ENCODE assay signal across 15 cellular contexts in genomic region chr11:1817511-1817910, GRCh38. TPM values are rescaled to one million over a fixed set of nuclear protein-coding genes. Genes with fewer than 3 reads are reported as not detected.
A peak's percentile ranks its signal among the peaks of the same experiment; 100 is the strongest.
DNase-seq lines count a peak whose midpoint lies in the region; ATAC-seq and TF ChIP-seq lines count a peak whose summit lies in the region.
"Had no signal": no experiment of that assay in that cellular context is flagged by ENCODE, and none has a peak within 500 bp of the region (broad histone marks: within the 10 kb centered on the region; RNA-seq: fewer than 3 reads in every experiment).

No MANE protein-coding gene starts in this region.

- H3F3A ChIP-seq in PC-3 (ENCODE audit: low read length, unreplicated experiment): no peaks in the 10 kb centered on the region

- H4K20me1 ChIP-seq in PC-3 (ENCODE audit: low read length) (no peaks in the 10 kb centered on the region), osteoblast (ENCODE audit: insufficient read depth, low read length) (no peaks in the 10 kb centered on the region)

- H3K9me2 ChIP-seq in PC-3 (replicated peaks; ENCODE audit: low read length): no peaks in the 10 kb centered on the region

- H3K79me2 ChIP-seq in PC-3 (ENCODE audit: low read length) (no peaks in the 10 kb centered on the region), osteoblast (ENCODE audit: insufficient read depth, low read length) (no peaks in the 10 kb centered on the region)

- ATAC-seq in PC-3 (no peak), RWPE2 (ENCODE audit: low read depth) (peak; percentile 35; the same call in 1 of the 3 replicates), Right ventricle myocardium superior (ENCODE audit: poor library complexity) (no peak), GM18867 (IDR thresholded peaks at IDR 0.05; ENCODE audit: unreplicated experiment) (no peak)
- ATAC-seq: A549; CD8-positive, alpha-beta T cell had no signal

- BruUV-seq in PC-3 (replicated peaks; lab: Mats Ljungman, UMichigan): no TSS peak

- no peak overlapping the region for H3K27ac ChIP-seq in PC-3 (ENCODE audit: low read length)
- peak overlapping the region; percentile 29 for H3K27ac ChIP-seq in RWPE2 (ENCODE audit: poor library complexity, severe bottlenecking)
- H3K27ac ChIP-seq in osteoblast (ENCODE audit: low read depth, low read length): no peak overlapping the region
- H3K27ac ChIP-seq: A549, GM23248 had no signal

- DNase-seq in PC-3 (peak; percentile 15), RWPE2 (ENCODE audit: low spot score) (no peak), epithelial cell of esophagus (ENCODE audit: low read depth) (peak; percentile 55), osteoblast (ENCODE audit: insufficient read length, low spot score, missing footprints) (peak; percentile 23), Right ventricle myocardium superior (no peak), GM13976 (ENCODE audit: low spot score) (no peak), NCI-H2029 treated with DMSO at 0.1 percent for 48 hours (lab: John Stamatoyannopoulos, UW) (no peak)
- DNase-seq: Caco-2; CD8-positive, alpha-beta T cell; DND-41; GDM1; GM23248 had no signal

- no peak overlapping the region for H3K9ac ChIP-seq in PC-3 (ENCODE audit: low read length)
- H3K9ac ChIP-seq: GM23248 had no signal

- in situ Hi-C loops in GM13976 (cut with MboI; ENCODE audit: low sequenced_read_pairs, unreplicated experiment): loop anchor here (10.0 kb wide), 1 partner anchor 123 kb away; the partner anchor contains the start of gene KRTAP5-6

- H3K4me2 ChIP-seq in PC-3 (ENCODE audit: low read length) (no peak overlapping the region), osteoblast (ENCODE audit: insufficient read depth, low read length) (no peak overlapping the region)
- H3K4me2 ChIP-seq: A549 had no signal

- H3K27me3 ChIP-seq in PC-3 (ENCODE audit: low read length) (no peaks in the 10 kb centered on the region), RWPE2 (ENCODE audit: insufficient read depth, poor library complexity, severe bottlenecking) (no peaks in the 10 kb centered on the region), osteoblast (ENCODE audit: insufficient read depth, low read length) (peaks cover 13% of the 10 kb centered on the region)

- H3K36me3 ChIP-seq in PC-3 (ENCODE audit: low read depth, low read length): no peaks in the 10 kb centered on the region
- no peaks in the 10 kb centered on the region for H3K36me3 ChIP-seq in RWPE2 (ENCODE audit: low read depth)
- no peaks in the 10 kb centered on the region for H3K36me3 ChIP-seq in osteoblast (ENCODE audit: insufficient read depth, low read length)

- CTCF ChIA-PET in PC-3 (lab: Charles Lee): no interaction called here

- H3K9me3 ChIP-seq in PC-3 (ENCODE audit: low read length) (no peaks in the 10 kb centered on the region), RWPE2 (ENCODE audit: severe bottlenecking) (peaks cover 4% of the 10 kb centered on the region), osteoblast (ENCODE audit: low read depth, low read length) (no peaks in the 10 kb centered on the region)
- H3K9me3 ChIP-seq: Caco-2 had no signal

- intact Hi-C loops in PC-3 (cut with micrococcal nuclease) (no loop called here), Right ventricle myocardium superior (cut with DNase I) (no loop called here)

- no peak for TF ChIP-seq CTCF in PC-3 (conservative IDR thresholded peaks at IDR 0.05; ENCODE audit: low read depth, low read length)
- TF ChIP-seq CTCF in RWPE2 (IDR thresholded peaks at IDR 0.05; ENCODE audit: poor library complexity, severe bottlenecking): no peak
- TF ChIP-seq CTCF in epithelial cell of esophagus (IDR thresholded peaks at IDR 0.05; ENCODE audit: insufficient read depth, low read depth, low read length, missing control alignments): no peak
- no peak for TF ChIP-seq CTCF in osteoblast (IDR thresholded peaks at IDR 0.05; ENCODE audit: extremely low read depth, low read depth, low read length)
- no peak for TF ChIP-seq CTCF in GM13976 (IDR thresholded peaks at IDR 0.05; ENCODE audit: borderline replicate concordance, control extremely low read depth, extremely low read depth, insufficient read depth, missing control alignments)

- H2AFZ ChIP-seq in PC-3 (ENCODE audit: low read length) (no peak overlapping the region), osteoblast (ENCODE audit: low read length) (no peak overlapping the region)
- H2AFZ ChIP-seq: GM23248 had no signal

- POLR2A ChIA-PET in PC-3 (lab: Charles Lee; ENCODE audit: unreplicated experiment): no interaction called here

- no peaks in the 10 kb centered on the region for H3K4me1 ChIP-seq in PC-3 (ENCODE audit: insufficient read depth, low read length)
- peaks cover 17% of the 10 kb centered on the region for H3K4me1 ChIP-seq in RWPE2 (ENCODE audit: insufficient read depth, poor library complexity, severe bottlenecking)
- peaks cover 13% of the 10 kb centered on the region for H3K4me1 ChIP-seq in osteoblast (ENCODE audit: insufficient read depth, low read length)
- H3K4me1 ChIP-seq: A549 had no signal

- H3K4me3 ChIP-seq in PC-3 (ENCODE audit: low read length): no peak overlapping the region
- no peak overlapping the region for H3K4me3 ChIP-seq in RWPE2 (ENCODE audit: severe bottlenecking)
- no peak overlapping the region for H3K4me3 ChIP-seq in epithelial cell of esophagus (ENCODE audit: low read length)
- no peak overlapping the region for H3K4me3 ChIP-seq in osteoblast (ENCODE audit: insufficient read depth, low read length)
- H3K4me3 ChIP-seq: A549, GM23248 had no signal

RNA-seq across cellular contexts. Expression of gene SYT8, which starts 17.3 kb away (rescaled TPM):
- total RNA-seq in PC-3 (2014; rRNA removed): 4.7 and 7.8 TPM in 2 replicates
- 0.36 and 0.59 TPM in 2 replicates for total RNA-seq in osteoblast
- total RNA-seq in Right ventricle myocardium superior: not detected
- total RNA-seq: CD8-positive, alpha-beta T cell; GM23248; HT1080 had no signal

RNA-seq across cellular contexts. Expression of gene TNNI2, which starts 21.3 kb away (rescaled TPM):
- total RNA-seq in PC-3 (2014; rRNA removed) (0.55 TPM in 1 of 2 replicates, not detected in the other), osteoblast (not detected in 2 replicates), Right ventricle myocardium superior (not detected)
- total RNA-seq: GM23248, HT1080 had no signal

RNA-seq across cellular contexts. Expression of gene LSP1, which starts 35.4 kb away (rescaled TPM):
- total RNA-seq in PC-3 (2014; rRNA removed): not detected in 2 replicates
- total RNA-seq in osteoblast: 41.0 and 54.6 TPM in 2 replicates
- 23.0 TPM for total RNA-seq in Right ventricle myocardium superior
- total RNA-seq: Caco-2, GM23248 had no signal

RNA-seq across cellular contexts. Expression of gene CTSD, which starts 53.8 kb away (rescaled TPM):
- 308 and 358 TPM in 2 replicates for total RNA-seq in PC-3 (2014; rRNA removed)
- 491 and 519 TPM in 2 replicates for total RNA-seq in osteoblast
- total RNA-seq in Right ventricle myocardium superior: 986 TPM

Comparison
In these comparisons a context has a peak if more than half of its experiments do, and no peak if none do; other contexts are left out.
1. DNase-seq: peak in PC-3 (single experiment), epithelial cell of esophagus (single experiment) and osteoblast (single experiment); none in RWPE2 (single experiment), Right ventricle myocardium superior (single experiment), GM13976 (single experiment) and NCI-H2029 treated with DMSO at 0.1 percent for 48 hours (single experiment).
2. RNA of gene LSP1, which starts 35.4 kb away (total RNA-seq): 41.0 to 54.6 TPM in osteoblast and 23.0 TPM in Right ventricle myocardium superior (single experiment); not detected in PC-3; every median in the first group is over 10 times any median in the second.